In the genomic region with DNA sequence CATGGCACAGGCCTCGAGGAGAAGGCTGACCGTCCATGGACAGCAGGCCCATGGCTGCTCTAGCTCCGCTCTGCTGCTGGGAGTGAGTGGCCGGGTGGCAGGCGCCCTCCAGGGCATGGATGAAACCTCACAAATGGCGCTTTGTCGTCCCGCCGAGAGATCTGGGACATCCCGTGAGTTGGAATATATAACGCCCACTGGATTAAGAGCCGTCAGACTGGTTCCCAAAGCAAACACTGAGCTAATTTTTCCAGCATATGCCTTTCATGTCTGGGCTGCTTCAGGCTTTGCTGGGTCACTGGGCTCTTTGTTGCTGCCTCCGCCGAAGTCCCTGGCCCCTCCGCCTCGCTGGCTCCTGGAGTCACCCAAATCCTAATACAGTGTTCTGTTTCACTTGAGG, we compare ENCODE assay signal across 20 cellular contexts.
"Had no signal": no experiment of that assay in that cellular context is flagged by ENCODE, and none has a peak within 500 bp of the region (broad histone marks: within the 10 kb centered on the region; RNA-seq: fewer than 3 reads in every experiment).

No MANE protein-coding gene starts in this region.

- H3K27ac ChIP-seq: body of pancreas, sigmoid colon, upper lobe of left lung, WERI-Rb-1 had no signal

- H3K36me3 ChIP-seq: sigmoid colon, upper lobe of left lung, WERI-Rb-1 had no signal

- DNase-seq: activated CD4-positive, alpha-beta T cell treated with anti-CD3 and anti-CD28 coated beads for 1 hour; activated gamma-delta T cell treated with Interleukin-2 at 50 U/mL for 16 hours; activated T-cell treated with anti-CD3 and anti-CD28 coated beads, Interleukin-2, amount 50 U/mL, for 1 hour; anterior cingulate cortex; body of pancreas; effector CD4-positive, alpha-beta T cell; glutamatergic neuron; hypothalamus; nucleus accumbens; sigmoid colon; stimulated activated CD4-positive, alpha-beta T cell treated with anti-CD3 and anti-CD28 coated beads, Interleukin-4, amount 100 ng/mL, for 24 hours; stimulated activated naive CD4-positive, alpha-beta T cell treated with Interleukin-2 at 50 U/mL for 16 hours; T-helper 2 cell; WERI-Rb-1 had no signal

- H3K36me3 Mint-ChIP-seq: activated naive CD4-positive, alpha-beta T cell treated with anti-CD3 and anti-CD28 coated beads, Interleukin-2, amount 50 U/mL, for 24 hours; memory B cell; natural killer cell treated with Interleukin-12 subunit alpha and Interleukin-12 subunit beta and Interleukin-15 and Interleukin-18, amount 100 ng/mL, for 72 hours had no signal

- H3K4me1 ChIP-seq: body of pancreas, sigmoid colon, upper lobe of left lung had no signal

- H3K9me3 ChIP-seq: body of pancreas, sigmoid colon, upper lobe of left lung had no signal

- H3K4me3 ChIP-seq: body of pancreas, sigmoid colon, upper lobe of left lung had no signal

- H3K27ac Mint-ChIP-seq: activated naive CD4-positive, alpha-beta T cell treated with anti-CD3 and anti-CD28 coated beads, Interleukin-2, amount 50 U/mL, for 24 hours; dendritic cell treated with granulocyte-macrophage colony-stimulating factor and Interleukin-4, amounts not matched to agents 40 ng/mL and 50 ng/mL, for 4 days; memory B cell; natural killer cell treated with Interleukin-12 subunit alpha and Interleukin-12 subunit beta and Interleukin-15 and Interleukin-18, amount 100 ng/mL, for 72 hours had no signal

- H3K9me3 Mint-ChIP-seq: activated naive CD4-positive, alpha-beta T cell treated with anti-CD3 and anti-CD28 coated beads, Interleukin-2, amount 50 U/mL, for 24 hours; dendritic cell treated with granulocyte-macrophage colony-stimulating factor and Interleukin-4, amounts not matched to agents 40 ng/mL and 50 ng/mL, for 4 days; natural killer cell treated with Interleukin-12 subunit alpha and Interleukin-12 subunit beta and Interleukin-15 and Interleukin-18, amount 100 ng/mL, for 72 hours had no signal

- H3K27me3 ChIP-seq: body of pancreas, upper lobe of left lung had no signal

- H3K27me3 Mint-ChIP-seq: dendritic cell treated with granulocyte-macrophage colony-stimulating factor and Interleukin-4, amounts not matched to agents 40 ng/mL and 50 ng/mL, for 4 days had no signal

- H3K4me1 Mint-ChIP-seq: activated naive CD4-positive, alpha-beta T cell treated with anti-CD3 and anti-CD28 coated beads, Interleukin-2, amount 50 U/mL, for 24 hours; memory B cell had no signal

- H3K4me3 Mint-ChIP-seq: activated naive CD4-positive, alpha-beta T cell treated with anti-CD3 and anti-CD28 coated beads, Interleukin-2, amount 50 U/mL, for 24 hours; dendritic cell treated with granulocyte-macrophage colony-stimulating factor and Interleukin-4, amounts not matched to agents 40 ng/mL and 50 ng/mL, for 4 days; memory B cell; natural killer cell treated with Interleukin-12 subunit alpha and Interleukin-12 subunit beta and Interleukin-15 and Interleukin-18, amount 100 ng/mL, for 72 hours had no signal

- FAIRE-seq: frontal cortex had no signal
